1 cellular context compared by ENCODE assay signal in genomic region chr19:36528194-36528920, GRCh38.
TF ChIP-seq lines count a peak whose summit lies in the region.

Gene ZNF260, minus strand, starts transcription at chr19:36528271. Its CDS starts 13,033 bp downstream, at chr19:36515238.

TF ChIP-seq in HepG2, 621 proteins besides CTCF, POLR2A, EP300 and RAD21 (continued from another document and continues in another):
- TF ChIP-seq HBP1 (CRISPR knock-in tag; IDR thresholded peaks at IDR 0.05; ENCODE audit: low read depth) (peak; percentile 44; the same call in 1 of the 2 replicates), NFATC3 (CRISPR knock-in tag; IDR thresholded peaks at IDR 0.05) (0 out of 2 replicates have a peak, but pooled peaks have one; percentile 31), POGK (CRISPR knock-in tag; conservative IDR thresholded peaks at IDR 0.05) (peak; percentile 85), ZNF543 (CRISPR knock-in tag; IDR thresholded peaks at IDR 0.05) (peak; percentile 93; the same call in 1 of the 2 replicates), MYPOP (CRISPR knock-in tag; IDR thresholded peaks at IDR 0.05) (no peak), CHCHD3 (CRISPR knock-in tag; IDR thresholded peaks at IDR 0.05) (0 out of 2 replicates have a peak, but pooled peaks have one; percentile 62), ZNF251 (CRISPR knock-in tag; IDR thresholded peaks at IDR 0.05) (0 out of 2 replicates have a peak, but pooled peaks have one; percentile 71), POGZ (CRISPR knock-in tag; IDR thresholded peaks at IDR 0.05) (peak; percentile 76), THAP9 (CRISPR knock-in tag; IDR thresholded peaks at IDR 0.05; ENCODE audit: borderline replicate concordance) (peak; percentile 99), ARNT2 (CRISPR knock-in tag; IDR thresholded peaks at IDR 0.05; ENCODE audit: low read depth) (peak; percentile 84), ZNF292 (CRISPR knock-in tag; IDR thresholded peaks at IDR 0.05; ENCODE audit: borderline replicate concordance, low read depth) (peak; percentile 61; the same call in 1 of the 2 replicates), ZNF326 (CRISPR knock-in tag; IDR thresholded peaks at IDR 0.05; ENCODE audit: borderline replicate concordance) (no peak), FOXP4 (CRISPR knock-in tag; IDR thresholded peaks at IDR 0.05) (0 out of 2 replicates have a peak, but pooled peaks have one; percentile 7), ZNF781 (CRISPR knock-in tag; IDR thresholded peaks at IDR 0.05; ENCODE audit: borderline replicate concordance, not compliant biosample characterization) (no peak), KLF13 (CRISPR knock-in tag; IDR thresholded peaks at IDR 0.05) (no peak), BRD4 (CRISPR knock-in tag; IDR thresholded peaks at IDR 0.05) (0 out of 2 replicates have a peak, but pooled peaks have one; percentile 56), NFAT5 (CRISPR knock-in tag; IDR thresholded peaks at IDR 0.05) (0 out of 2 replicates have a peak, but pooled peaks have one; percentile 72), ZNF552 (CRISPR knock-in tag; IDR thresholded peaks at IDR 0.05; ENCODE audit: borderline replicate concordance) (0 out of 2 replicates have a peak, but pooled peaks have one; percentile 47), ZNF709 (CRISPR knock-in tag; IDR thresholded peaks at IDR 0.05) (peak; percentile 30), ZNF770 (CRISPR knock-in tag; IDR thresholded peaks at IDR 0.05) (0 out of 2 replicates have a peak, but pooled peaks have one; percentile 10), KDM2A (CRISPR knock-in tag; IDR thresholded peaks at IDR 0.05; ENCODE audit: borderline replicate concordance, low read depth) (peak; percentile 74; the same call in 1 of the 2 replicates), ZBTB25 (CRISPR knock-in tag; IDR thresholded peaks at IDR 0.05) (no peak)
